1 cellular context compared by ENCODE assay signal in genomic region chr1:156124557-156125483, GRCh38.
TF ChIP-seq lines count a peak whose summit lies in the region.

No MANE protein-coding gene starts in this region.

TF ChIP-seq in GM23338, 12 proteins besides CTCF, POLR2A, EP300 and RAD21 (continued from another document):
- TF ChIP-seq REST (IDR thresholded peaks at IDR 0.05; ENCODE audit: unreplicated experiment), result no peak
